ENCODE assay signal across 25 cellular contexts in genomic region chr7:30329706-30330105, GRCh38. TPM values are rescaled to one million over a fixed set of nuclear protein-coding genes. Genes with fewer than 3 reads are reported as not detected.
DNase-seq lines count a peak whose midpoint lies in the region; ATAC-seq and TF ChIP-seq lines count a peak whose summit lies in the region.
"Had no signal": no experiment of that assay in that cellular context is flagged by ENCODE, and none has a peak within 500 bp of the region (broad histone marks: within the 10 kb centered on the region; RNA-seq: fewer than 3 reads in every experiment).

No MANE protein-coding gene starts in this region.

- peak overlapping the region; percentile 60 for H3K4me3 ChIP-seq in Karpas-422 (ENCODE audit: low read length)
- no peak overlapping the region for H3K4me3 ChIP-seq in SK-N-MC
- H3K4me3 ChIP-seq in neutrophil (ENCODE audit: low read depth in 1 of 2, low read length in 1 of 2): no peak overlapping the region
- H3K4me3 ChIP-seq in MG63: no peak overlapping the region
- H3K4me3 ChIP-seq: adrenal gland, HAP-1, skin epidermis, tibial artery had no signal

- H3K36me3 ChIP-seq in Karpas-422 (ENCODE audit: insufficient read depth, low read length): peaks cover 19% of the 10 kb centered on the region; the same call in 1 of the 2 replicates
- no peaks in the 10 kb centered on the region for H3K36me3 ChIP-seq in SK-N-MC (ENCODE audit: insufficient read depth, low read length)
- no peaks in the 10 kb centered on the region for H3K36me3 ChIP-seq in neutrophil
- H3K36me3 ChIP-seq in MG63: 0 out of 2 replicates have a peak, but pooled peaks cover 3% of the 10 kb centered on the region
- H3K36me3 ChIP-seq: adrenal gland, HAP-1 had no signal

- H3K9me2 ChIP-seq in Karpas-422 (replicated peaks; ENCODE audit: insufficient read depth, low read length): no peaks in the 10 kb centered on the region
- H3K9me2 ChIP-seq: SK-N-SH had no signal

- DNase-seq in NOMO-1 treated with DMSO at 0.1 percent for 48 hours (lab: John Stamatoyannopoulos, UW; ENCODE audit: unreplicated experiment) (peak; percentile 57), NOMO-1 treated with dmso at 0.1 percent for 144 hours (lab: John Stamatoyannopoulos, UW; ENCODE audit: unreplicated experiment) (no peak), Karpas-422 (no peak), SK-N-MC (ENCODE audit: low read depth, low spot score) (no peak), inferior parietal cortex (ENCODE audit: extremely low spot score) (no peak), MG63 (no peak)
- DNase-seq in activated naive CD4-positive, alpha-beta T cell treated with anti-CD3 and anti-CD28 coated beads, Interleukin-2, amount 50 U/mL, for 72 hours (ENCODE audit: low spot score in 2 of 2): no peak
- DNase-seq: activated CD4-positive, alpha-beta T cell treated with anti-CD3 and anti-CD28 coated beads, Interleukin-2, amount 50 U/mL, for 48 hours; activated T-cell treated with anti-CD3 and anti-CD28 coated beads, Interleukin-2, amount 50 U/mL, for 4 hours; adrenal gland; C1 segment of cervical spinal cord; caudate nucleus; effector CD8-positive, alpha-beta T cell; NCI-H187; PC-3; SK-N-SH; tibial artery; WERI-Rb-1 had no signal

- H3K27ac Mint-ChIP-seq in activated naive CD4-positive, alpha-beta T cell treated with anti-CD3 and anti-CD28 coated beads, Interleukin-2, amount 50 U/mL, for 72 hours: no peak overlapping the region
- H3K27ac Mint-ChIP-seq: memory B cell, nephron, progenitor cell of endocrine pancreas had no signal

- peak overlapping the region; percentile 80 for H3K4me2 ChIP-seq in Karpas-422 (ENCODE audit: low read depth, low read length, poor library complexity, severe bottlenecking)
- H3K4me2 ChIP-seq: SK-N-SH had no signal

- H3K9me3 Mint-ChIP-seq in activated naive CD4-positive, alpha-beta T cell treated with anti-CD3 and anti-CD28 coated beads, Interleukin-2, amount 50 U/mL, for 72 hours: peaks cover 0 to 19% of the 10 kb centered on the region in 2 donors
- H3K9me3 Mint-ChIP-seq: nephron had no signal

- no peak for TF ChIP-seq CTCF in neutrophil (IDR thresholded peaks at IDR 0.05)

- peaks cover 82% of the 10 kb centered on the region for H3K4me1 ChIP-seq in Karpas-422 (ENCODE audit: low read length)
- H3K4me1 ChIP-seq in neutrophil (ENCODE audit: control insufficient read depth in 1 of 2, insufficient read depth in 1 of 2, low read depth in 1 of 2, low read length in 1 of 2): peaks cover 17 to 19% of the 10 kb centered on the region in 2 experiments

- no peak overlapping the region for H2AFZ ChIP-seq in Karpas-422 (ENCODE audit: low read length)

- H3K27me3 ChIP-seq in Karpas-422 (ENCODE audit: low read length) (no peaks in the 10 kb centered on the region), neutrophil (no peaks in the 10 kb centered on the region), MG63 (no peaks in the 10 kb centered on the region)
- H3K27me3 ChIP-seq: adrenal gland, tibial artery had no signal

- peak overlapping the region; percentile 58 for H3K9ac ChIP-seq in Karpas-422 (ENCODE audit: low read length)
- H3K9ac ChIP-seq in SK-N-MC (ENCODE audit: insufficient read length): no peak overlapping the region
- H3K9ac ChIP-seq: SK-N-SH had no signal

- H3K27ac ChIP-seq in Karpas-422 (ENCODE audit: low read length): peak overlapping the region; percentile 96
- peak overlapping the region; percentile 82; the same call in 1 of the 2 replicates for H3K27ac ChIP-seq in SK-N-MC
- H3K27ac ChIP-seq in neutrophil: peak overlapping the region; percentile 61
- H3K27ac ChIP-seq: 22Rv1, adrenal gland, tibial artery, WERI-Rb-1 had no signal

- no peaks in the 10 kb centered on the region for H4K20me1 ChIP-seq in Karpas-422 (ENCODE audit: insufficient read depth, low read depth, low read length)

- H3K9me3 ChIP-seq in Karpas-422 (ENCODE audit: low read length): no peaks in the 10 kb centered on the region
- no peaks in the 10 kb centered on the region for H3K9me3 ChIP-seq in SK-N-MC (ENCODE audit: low read depth, low read length)
- H3K9me3 ChIP-seq in neutrophil: no peaks in the 10 kb centered on the region
- H3K9me3 ChIP-seq in MG63: peaks cover 3% of the 10 kb centered on the region; the same call in 1 of the 2 replicates
- H3K9me3 ChIP-seq: adrenal gland, HAP-1, tibial artery had no signal

- H3K36me3 Mint-ChIP-seq in activated naive CD4-positive, alpha-beta T cell treated with anti-CD3 and anti-CD28 coated beads, Interleukin-2, amount 50 U/mL, for 72 hours: peaks cover 1 to 32% of the 10 kb centered on the region in 2 donors

- peaks cover 100% of the 10 kb centered on the region for H3K79me2 ChIP-seq in Karpas-422 (ENCODE audit: low read length)

- no peak for ATAC-seq in activated naive CD4-positive, alpha-beta T cell treated with anti-CD3 and anti-CD28 coated beads, Interleukin-2, amount 50 U/mL, for 72 hours

RNA-seq across cellular contexts. Expression of gene ZNRF2, which starts 45.3 kb away (rescaled TPM):
- 43.0 and 45.3 TPM in 2 replicates for total RNA-seq in Karpas-422 (2014; rRNA removed; shearing (Covaris generic); ENCODE audit: low replicate concordance)
- 9.1 and 11.4 TPM in 2 replicates for total RNA-seq in MG63 (2014; rRNA removed; shearing (Covaris generic); ENCODE audit: low replicate concordance)
- total RNA-seq in activated naive CD4-positive, alpha-beta T cell treated with anti-CD3 and anti-CD28 coated beads, Interleukin-2, amount 50 U/mL, for 72 hours: 10 to 100 TPM in 1 of 2 donors, 1 to 10 TPM in 1; 8.4 to 12.6 TPM
